ENCODE assay signal across 14 cellular contexts in genomic region chr4:13535708-13536361, GRCh38. TPM values are rescaled to one million over a fixed set of nuclear protein-coding genes. Genes with fewer than 3 reads are reported as not detected.
DNase-seq lines count a peak whose midpoint lies in the region; ATAC-seq and TF ChIP-seq lines count a peak whose summit lies in the region.
"Had no signal": no experiment of that assay in that cellular context is flagged by ENCODE, and none has a peak within 500 bp of the region (broad histone marks: within the 10 kb centered on the region; RNA-seq: fewer than 3 reads in every experiment).

No MANE protein-coding gene starts in this region.

- no peak overlapping the region for H3K4me3 ChIP-seq in NT2/D1 (ENCODE audit: insufficient read length, low read depth)

- peaks cover 13% of the 10 kb centered on the region; the same call in 1 of the 2 replicates for H3K9me3 ChIP-seq in NT2/D1 (ENCODE audit: insufficient read depth, low read length)

- H3K9me3 Mint-ChIP-seq in activated CD4-positive, alpha-beta memory T cell treated with anti-CD3 and anti-CD28 coated beads for 36 hours: peaks cover 4% of the 10 kb centered on the region
- peaks cover 2% of the 10 kb centered on the region for H3K9me3 Mint-ChIP-seq in activated CD4-positive, alpha-beta memory T cell treated with anti-CD3 and anti-CD28 coated beads, Interleukin-2, amount 10 ng/mL, durations not matched to agents 7 days and 5 days
- H3K9me3 Mint-ChIP-seq in glutamatergic neuron (ENCODE audit: unreplicated experiment): peaks cover 8% of the 10 kb centered on the region
- peaks cover 5 to 8% of the 10 kb centered on the region in 2 donors for H3K9me3 Mint-ChIP-seq in stimulated activated naive B cell treated with anti-CD40 and anti-IgM and Interleukin-4, amounts not matched to agents 10 μg/mL and 1 μg/mL and 100 μg/mL, for 72 hours

- intact Hi-C loops in activated CD4-positive, alpha-beta memory T cell treated with anti-CD3 and anti-CD28 coated beads for 36 hours (cut with micrococcal nuclease): no loop called here

- H3K36me3 ChIP-seq in NT2/D1 (ENCODE audit: insufficient read depth, insufficient read length, low read length): peaks cover 14% of the 10 kb centered on the region

- H3K4me1 ChIP-seq in NT2/D1 (ENCODE audit: insufficient read depth, insufficient read length): peaks cover 15% of the 10 kb centered on the region

- peaks cover 14% of the 10 kb centered on the region for H3K36me3 Mint-ChIP-seq in activated CD4-positive, alpha-beta memory T cell treated with anti-CD3 and anti-CD28 coated beads for 36 hours
- peaks cover 25% of the 10 kb centered on the region for H3K36me3 Mint-ChIP-seq in activated CD4-positive, alpha-beta memory T cell treated with anti-CD3 and anti-CD28 coated beads, Interleukin-2, amount 10 ng/mL, durations not matched to agents 7 days and 5 days (ENCODE audit: low read depth)
- no peaks in the 10 kb centered on the region for H3K36me3 Mint-ChIP-seq in glutamatergic neuron (ENCODE audit: unreplicated experiment)
- H3K36me3 Mint-ChIP-seq in stimulated activated naive B cell treated with anti-CD40 and anti-IgM and Interleukin-4, amounts not matched to agents 10 μg/mL and 1 μg/mL and 100 μg/mL, for 72 hours: peaks cover 6 to 11% of the 10 kb centered on the region in 2 donors

- H3K27me3 Mint-ChIP-seq in activated CD4-positive, alpha-beta memory T cell treated with anti-CD3 and anti-CD28 coated beads for 36 hours: peaks cover 82% of the 10 kb centered on the region
- H3K27me3 Mint-ChIP-seq in activated CD4-positive, alpha-beta memory T cell treated with anti-CD3 and anti-CD28 coated beads, Interleukin-2, amount 10 ng/mL, durations not matched to agents 7 days and 5 days: peaks cover 94% of the 10 kb centered on the region
- H3K27me3 Mint-ChIP-seq in glutamatergic neuron (ENCODE audit: unreplicated experiment): peaks cover 35% of the 10 kb centered on the region
- peaks cover 69 to 88% of the 10 kb centered on the region in 2 donors for H3K27me3 Mint-ChIP-seq in stimulated activated naive B cell treated with anti-CD40 and anti-IgM and Interleukin-4, amounts not matched to agents 10 μg/mL and 1 μg/mL and 100 μg/mL, for 72 hours

- POLR2A ChIA-PET in activated CD4-positive, alpha-beta memory T cell treated with anti-CD3 and anti-CD28 coated beads for 36 hours (lab: Charles Lee): no interaction called here
- POLR2A ChIA-PET in activated CD4-positive, alpha-beta memory T cell treated with anti-CD3 and anti-CD28 coated beads, Interleukin-2, amount 10 ng/mL, durations not matched to agents 7 days and 5 days (lab: Charles Lee): interaction anchor here (1.5 kb wide), 1 partner anchor 9 kb away, joined by 4 read pairs; no protein-coding TSS in a partner anchor

- no peak for TF ChIP-seq CTCF in glutamatergic neuron (IDR thresholded peaks at IDR 0.05; ENCODE audit: partially characterized antibody, unreplicated experiment)

- ATAC-seq in stimulated activated naive B cell treated with anti-CD40 and anti-IgM and Interleukin-4, amounts not matched to agents 10 μg/mL and 1 μg/mL and 100 μg/mL, for 72 hours (replicated peaks): no peak
- no peak for ATAC-seq in HG03571 (IDR thresholded peaks at IDR 0.05; ENCODE audit: unreplicated experiment)
- ATAC-seq: effector memory CD8-positive, alpha-beta T cell; Panc1 had no signal

- no peak overlapping the region for H3K4me3 Mint-ChIP-seq in activated CD4-positive, alpha-beta memory T cell treated with anti-CD3 and anti-CD28 coated beads for 36 hours
- no peak overlapping the region for H3K4me3 Mint-ChIP-seq in activated CD4-positive, alpha-beta memory T cell treated with anti-CD3 and anti-CD28 coated beads, Interleukin-2, amount 10 ng/mL, durations not matched to agents 7 days and 5 days
- no peak overlapping the region for H3K4me3 Mint-ChIP-seq in glutamatergic neuron (ENCODE audit: unreplicated experiment)
- no peak overlapping the region for H3K4me3 Mint-ChIP-seq in stimulated activated naive B cell treated with anti-CD40 and anti-IgM and Interleukin-4, amounts not matched to agents 10 μg/mL and 1 μg/mL and 100 μg/mL, for 72 hours
- H3K4me3 Mint-ChIP-seq: effector memory CD8-positive, alpha-beta T cell had no signal

- H3K9ac ChIP-seq in NT2/D1 (ENCODE audit: insufficient read length, low read depth): peak overlapping the region; percentile 36

- CTCF ChIA-PET in activated CD4-positive, alpha-beta memory T cell treated with anti-CD3 and anti-CD28 coated beads for 36 hours (lab: Charles Lee): no interaction called here
- CTCF ChIA-PET in activated CD4-positive, alpha-beta memory T cell treated with anti-CD3 and anti-CD28 coated beads, Interleukin-2, amount 10 ng/mL, durations not matched to agents 7 days and 5 days (lab: Charles Lee): no interaction called here

- peak overlapping the region; percentile 23 for H3K27ac Mint-ChIP-seq in activated CD4-positive, alpha-beta memory T cell treated with anti-CD3 and anti-CD28 coated beads for 36 hours
- no peak overlapping the region for H3K27ac Mint-ChIP-seq in activated CD4-positive, alpha-beta memory T cell treated with anti-CD3 and anti-CD28 coated beads, Interleukin-2, amount 10 ng/mL, durations not matched to agents 7 days and 5 days
- no peak overlapping the region for H3K27ac Mint-ChIP-seq in glutamatergic neuron (ENCODE audit: unreplicated experiment)
- peak overlapping the region; percentile 51 for H3K27ac Mint-ChIP-seq in stimulated activated naive B cell treated with anti-CD40 and anti-IgM and Interleukin-4, amounts not matched to agents 10 μg/mL and 1 μg/mL and 100 μg/mL, for 72 hours

- H3K4me1 Mint-ChIP-seq in activated CD4-positive, alpha-beta memory T cell treated with anti-CD3 and anti-CD28 coated beads for 36 hours (ENCODE audit: low read depth): peaks cover 19% of the 10 kb centered on the region
- H3K4me1 Mint-ChIP-seq in activated CD4-positive, alpha-beta memory T cell treated with anti-CD3 and anti-CD28 coated beads, Interleukin-2, amount 10 ng/mL, durations not matched to agents 7 days and 5 days: peaks cover 18% of the 10 kb centered on the region
- H3K4me1 Mint-ChIP-seq in glutamatergic neuron (ENCODE audit: low read depth, unreplicated experiment): no peaks in the 10 kb centered on the region
- H3K4me1 Mint-ChIP-seq in stimulated activated naive B cell treated with anti-CD40 and anti-IgM and Interleukin-4, amounts not matched to agents 10 μg/mL and 1 μg/mL and 100 μg/mL, for 72 hours: peaks cover 11 to 16% of the 10 kb centered on the region in 2 donors

- DNase-seq in activated CD4-positive, alpha-beta memory T cell treated with anti-CD3 and anti-CD28 coated beads for 36 hours: no peak
- DNase-seq in activated CD4-positive, alpha-beta memory T cell treated with anti-CD3 and anti-CD28 coated beads, Interleukin-2, amount 10 ng/mL, durations not matched to agents 7 days and 5 days: no peak
- DNase-seq in NT2/D1 (ENCODE audit: low read depth, low spot score) (no peak), glutamatergic neuron (peak; percentile 52), NCI-H446 treated with DMSO at 0.1 percent for 48 hours (lab: John Stamatoyannopoulos, UW) (no peak), dedifferentiated amniotic fluid mesenchymal stem cell (ENCODE audit: extremely low spot score) (no peak)
- DNase-seq in stimulated activated naive B cell treated with anti-CD40 and anti-IgM and Interleukin-4, amounts not matched to agents 10 μg/mL and 1 μg/mL and 100 μg/mL, for 72 hours: no peak
- DNase-seq: AML-193; DND-41; effector memory CD8-positive, alpha-beta T cell; Karpas-422 had no signal

- no peaks in the 10 kb centered on the region for H3K27me3 ChIP-seq in NT2/D1 (ENCODE audit: insufficient read depth, insufficient read length)

RNA-seq across cellular contexts. Expression of gene NKX3-2, which starts 8.5 kb away (rescaled TPM):
- total RNA-seq in activated CD4-positive, alpha-beta memory T cell treated with anti-CD3 and anti-CD28 coated beads for 36 hours: not detected
- not detected for total RNA-seq in activated CD4-positive, alpha-beta memory T cell treated with anti-CD3 and anti-CD28 coated beads, Interleukin-2, amount 10 ng/mL, durations not matched to agents 7 days and 5 days
- 0.25 TPM for total RNA-seq in glutamatergic neuron (ENCODE audit: unreplicated experiment)
- total RNA-seq: T-helper 2 cell treated with Interferon-gamma antibody and Interleukin-4, amounts not matched to agents 100 ng/mL and 5 ng/mL, for 36 hours had no signal

RNA-seq across cellular contexts. Expression of gene RAB28, which starts 51.7 kb away (rescaled TPM):
- 10 to 100 TPM; 16.5 to 18.8 TPM for total RNA-seq in activated CD4-positive, alpha-beta memory T cell treated with anti-CD3 and anti-CD28 coated beads for 36 hours
- 10 to 100 TPM; 18.5 TPM for total RNA-seq in activated CD4-positive, alpha-beta memory T cell treated with anti-CD3 and anti-CD28 coated beads, Interleukin-2, amount 10 ng/mL, durations not matched to agents 7 days and 5 days
- 12.7 TPM for total RNA-seq in glutamatergic neuron (ENCODE audit: unreplicated experiment)

Comparison
In these comparisons a context has a peak if more than half of its experiments do, and no peak if none do; other contexts are left out.
1. H3K27ac Mint-ChIP-seq: peak in activated CD4-positive, alpha-beta memory T cell treated with anti-CD3 and anti-CD28 coated beads for 36 hours (single experiment) and stimulated activated naive B cell treated with anti-CD40 and anti-IgM and Interleukin-4, amounts not matched to agents 10 μg/mL and 1 μg/mL and 100 μg/mL, for 72 hours (single experiment); none in activated CD4-positive, alpha-beta memory T cell treated with anti-CD3 and anti-CD28 coated beads, Interleukin-2, amount 10 ng/mL, durations not matched to agents 7 days and 5 days (single experiment) and glutamatergic neuron (single experiment).